1 cellular context compared by ENCODE assay signal in genomic region chr6:149346075-149346474, GRCh38.
A peak's percentile ranks its signal among the peaks of the same experiment; 100 is the strongest.
TF ChIP-seq lines count a peak whose summit lies in the region.

No MANE protein-coding gene starts in this region.

TF ChIP-seq in HEK293, 187 proteins besides CTCF, POLR2A, EP300 and RAD21:
- TF ChIP-seq ZNF404 (tag by site-specific recombination; IDR thresholded peaks at IDR 0.05) (no peak), ZNF335 (tag by site-specific recombination; conservative IDR thresholded peaks at IDR 0.05) (no peak), EGR2 (tag by site-specific recombination; IDR thresholded peaks at IDR 0.05; ENCODE audit: low read depth) (0 out of 2 replicates have a peak, but pooled peaks have one; percentile 12), ZSCAN5A (tag by site-specific recombination; IDR thresholded peaks at IDR 0.05) (no peak), ZFHX2 (tag by site-specific recombination; conservative IDR thresholded peaks at IDR 0.05) (peak; percentile 25; the same call in 1 of the 2 replicates), WT1 (tag by site-specific recombination; IDR thresholded peaks at IDR 0.05) (no peak), INSM2 (tag by site-specific recombination; IDR thresholded peaks at IDR 0.05) (no peak), ZNF133 (tag by site-specific recombination; IDR thresholded peaks at IDR 0.05) (no peak), ZNF639 (tag by site-specific recombination; IDR thresholded peaks at IDR 0.05) (no peak), ZNF214 (tag by site-specific recombination; IDR thresholded peaks at IDR 0.05; ENCODE audit: borderline replicate concordance) (no peak), ZNF148 (tag by site-specific recombination; IDR thresholded peaks at IDR 0.05; ENCODE audit: borderline replicate concordance) (no peak), ZNF654 (tag by site-specific recombination; IDR thresholded peaks at IDR 0.05; ENCODE audit: low read depth) (no peak)
TF ChIP-seq in HEK293: peak in this region for 2.
